Comparison of ENCODE assay signal across 23 cellular contexts in the genomic region with DNA sequence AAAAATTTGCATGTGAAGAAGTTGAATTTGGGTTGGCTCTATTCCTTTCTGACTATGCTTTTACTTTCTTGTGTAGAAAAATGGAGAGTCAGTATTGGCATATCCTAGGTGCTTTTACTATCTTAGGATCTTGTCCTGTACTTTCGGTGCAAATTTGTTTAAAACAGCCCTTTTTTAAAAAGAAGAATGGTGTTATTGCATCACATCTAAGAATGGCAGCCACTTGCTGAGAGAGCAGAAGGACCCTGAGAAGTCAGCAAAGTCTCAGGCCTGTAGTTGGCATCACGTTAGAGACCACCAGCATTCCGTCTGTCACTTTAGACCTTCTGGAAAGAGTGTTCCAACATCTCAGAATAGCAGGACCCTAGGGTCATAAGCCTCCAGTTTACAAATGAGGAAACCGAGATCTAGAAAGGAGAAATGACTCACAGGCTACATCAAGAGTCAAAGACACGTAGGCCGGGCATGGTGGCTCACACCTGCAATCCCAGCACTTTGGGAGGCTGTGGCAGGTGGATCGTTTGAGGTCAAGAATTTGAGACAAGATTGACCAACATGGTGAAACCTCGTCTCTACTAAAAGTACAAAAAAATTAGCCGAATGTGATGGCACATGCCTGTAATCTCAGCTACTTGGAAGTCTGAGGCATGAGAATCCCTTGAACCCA. TPM values are rescaled to one million over a fixed set of nuclear protein-coding genes. Genes with fewer than 3 reads are reported as not detected.
DNase-seq lines count a peak whose midpoint lies in the region; ATAC-seq, FAIRE-seq and TF ChIP-seq lines count a peak whose summit lies in the region.
"Had no signal": no experiment of that assay in that cellular context is flagged by ENCODE, and none has a peak within 500 bp of the region (broad histone marks: within the 10 kb centered on the region; RNA-seq: fewer than 3 reads in every experiment).

No MANE protein-coding gene starts in this region.

- H3K4me1 ChIP-seq in Caco-2 = peaks cover 42% of the 10 kb centered on the region
- H3K4me1 ChIP-seq in H1 (replicated peaks in 1 of 4; ENCODE audit: control insufficient read depth in 3 of 4, insufficient read depth in 4 of 4, low read length in 3 of 4) = peaks cover 8 to 22% (median 17%) of the 10 kb centered on the region in 4 experiments; a peak in 4 of 7 replicates
- H3K4me1 ChIP-seq in neural progenitor cell = peaks cover 35% of the 10 kb centered on the region
- H3K4me1 ChIP-seq in kidney (ENCODE audit: control insufficient read depth in 1 of 2, insufficient read depth in 1 of 2, low read depth in 1 of 2, low read length in 2 of 2) = peaks cover 9 to 23% of the 10 kb centered on the region in 2 donors
- H3K4me1 ChIP-seq in testis = peaks cover 14% of the 10 kb centered on the region
- H3K4me1 ChIP-seq: HAP-1 had no signal

- H2BK5ac ChIP-seq in H1 (ENCODE audit: low read depth, low read length) = no peak overlapping the region; the same call in 1 of the 2 replicates

- H2BK12ac ChIP-seq in H1 (ENCODE audit: low read depth, low read length) = no peak overlapping the region

- H3K36me3 ChIP-seq in Caco-2 (ENCODE audit: control insufficient read depth, insufficient read depth, low read length) (peaks cover 3% of the 10 kb centered on the region), H1 (ENCODE audit: control insufficient read depth in 2 of 4, insufficient read depth in 4 of 4, low read length in 3 of 4) (peaks cover 0 to 9% (median 2%) of the 10 kb centered on the region in 4 experiments; a peak in 2 of 8 replicates), neural progenitor cell (no peaks in the 10 kb centered on the region), kidney (ENCODE audit: control insufficient read depth in 1 of 2, insufficient read depth in 2 of 2, low read length in 2 of 2) (no peaks in the 10 kb centered on the region), testis (ENCODE audit: low read depth, missing control alignments) (no peaks in the 10 kb centered on the region)
- H3K36me3 ChIP-seq: HAP-1 had no signal

- CTCF ChIA-PET in Caco-2 (lab: Charles Lee) = no interaction called here
- CTCF ChIA-PET in H1 (lab: Charles Lee; ENCODE audit: partially characterized antibody) = interaction anchor here (0.8 kb wide), 1 partner anchor 293 kb away, joined by 3 read pairs; no protein-coding TSS in a partner anchor

- H3K4me3 ChIP-seq in Caco-2 (ENCODE audit: low read depth, low read length) = no peak overlapping the region
- H3K4me3 ChIP-seq in H1 (ENCODE audit: extremely low read depth in 1 of 4, insufficient read depth in 2 of 4, low read depth in 3 of 4, low read length in 4 of 4) = no peak overlapping the region
- no peak overlapping the region for H3K4me3 ChIP-seq in neural progenitor cell
- H3K4me3 ChIP-seq in kidney (ENCODE audit: low read length in 2 of 2) = no peak overlapping the region
- no peak overlapping the region for H3K4me3 ChIP-seq in testis
- H3K4me3 ChIP-seq: HAP-1, SJSA1 had no signal

- no peak for DNase-seq in Caco-2
- no peak for DNase-seq in H1 (ENCODE audit: low read depth in 1 of 2, low spot score in 2 of 2)
- no peak for DNase-seq in neural progenitor cell (ENCODE audit: low spot score)
- no peak for DNase-seq in natural killer cell
- DNase-seq in kidney = no peak
- DNase-seq in testis = no peak
- DNase-seq in NCI-H82 treated with DMSO at 0.1 percent for 48 hours (lab: John Stamatoyannopoulos, UW; ENCODE audit: unreplicated experiment) = no peak
- DNase-seq: AML-193, EL, GF-D8, MV-4-11, NCI-H1105 treated with DMSO at 0.1 percent for 48 hours, NCI-H1694, NCI-H2081 treated with DMSO at 0.1 percent for 48 hours, NCI-H2171 treated with DMSO at 0.1 percent for 48 hours, NCI-H524 treated with DMSO at 0.1 percent for 48 hours, NCI-H82 had no signal

- H3K27ac ChIP-seq in H1 (ENCODE audit: low read depth, low read length) (no peak overlapping the region), neural progenitor cell (no peak overlapping the region), kidney (ENCODE audit: low read depth in 2 of 2, low read length in 2 of 2) (no peak overlapping the region), testis (no peak overlapping the region)
- H3K27ac ChIP-seq: C4-2B, KMS-11, SJSA1 had no signal

- H3K9ac ChIP-seq in H1 (replicated peaks in 1 of 4; ENCODE audit: extremely low read depth in 1 of 4, low read depth in 3 of 4, low read length in 3 of 4) (no peak overlapping the region), neural progenitor cell (no peak overlapping the region), kidney (ENCODE audit: low read length in 2 of 2) (no peak overlapping the region)
- H3K9ac ChIP-seq: KMS-11 had no signal

- no peak overlapping the region for H2BK15ac ChIP-seq in H1 (ENCODE audit: low read length)

- no peak for TF ChIP-seq POLR2A in H1 (IDR thresholded peaks at IDR 0.05; ENCODE audit: control extremely low read depth in 1 of 2, low read depth in 2 of 2, low read length in 2 of 2)
- TF ChIP-seq POLR2A in testis (IDR thresholded peaks at IDR 0.05) = no peak

- no peak overlapping the region for H3K4ac ChIP-seq in H1 (replicated peaks; ENCODE audit: insufficient read length, low read depth, low read length)

- H3K4me1 Mint-ChIP-seq in Caco-2 (ENCODE audit: low read depth, unreplicated experiment) (peaks cover 61% of the 10 kb centered on the region), neural progenitor cell (peaks cover 51% of the 10 kb centered on the region), natural killer cell (no peaks in the 10 kb centered on the region)

- H3K79me2 ChIP-seq in H1 (ENCODE audit: control insufficient read depth in 1 of 2, insufficient read depth in 2 of 2, low read length in 2 of 2) = peaks cover 7 to 97% of the 10 kb centered on the region in 2 experiments; a peak in 3 of 4 replicates
- no peaks in the 10 kb centered on the region for H3K79me2 ChIP-seq in neural progenitor cell (ENCODE audit: low read depth)

- H3K23me2 ChIP-seq in H1 (ENCODE audit: low read depth, low read length) = no peaks in the 10 kb centered on the region

- H3K23ac ChIP-seq in H1 (ENCODE audit: insufficient read length) = no peak overlapping the region

- H3K9me3 ChIP-seq in Caco-2 (no peaks in the 10 kb centered on the region), H1 (ENCODE audit: insufficient read depth in 2 of 2, low read depth in 1 of 2, low read length in 1 of 2) (no peaks in the 10 kb centered on the region), neural progenitor cell (ENCODE audit: low read depth) (no peaks in the 10 kb centered on the region), kidney (ENCODE audit: control insufficient read depth in 1 of 2, low read length in 2 of 2) (no peaks in the 10 kb centered on the region), testis (no peaks in the 10 kb centered on the region)
- H3K9me3 ChIP-seq: HAP-1, SJSA1 had no signal

- no peak for TF ChIP-seq CTCF in Caco-2 (IDR thresholded peaks at IDR 0.05; ENCODE audit: insufficient read depth in 1 of 2, low read depth in 1 of 2, low read length in 1 of 2, severe bottlenecking in 1 of 2, unreplicated experiment in 1 of 2)
- no peak for TF ChIP-seq CTCF in H1 (IDR thresholded peaks at IDR 0.05; ENCODE audit: control extremely low read depth in 1 of 3, insufficient read depth in 1 of 3, low read depth in 1 of 3, low read length in 3 of 3)
- TF ChIP-seq CTCF in neural progenitor cell (IDR thresholded peaks at IDR 0.05) = no peak
- TF ChIP-seq CTCF in natural killer cell (IDR thresholded peaks at IDR 0.05) = no peak
- TF ChIP-seq CTCF in kidney (IDR thresholded peaks at IDR 0.05; ENCODE audit: borderline replicate concordance, extremely low read depth, insufficient read depth) = no peak
- TF ChIP-seq CTCF in testis (IDR thresholded peaks at IDR 0.05) = no peak

- no peak overlapping the region for H3K18ac ChIP-seq in H1 (ENCODE audit: extremely low read depth, low read length)

- H4K91ac ChIP-seq in H1 (replicated peaks; ENCODE audit: insufficient read length, low read length) = no peak overlapping the region

- H3K27me3 ChIP-seq in Caco-2 (replicated peaks; ENCODE audit: control insufficient read depth, insufficient read depth, low read length) = no peaks in the 10 kb centered on the region
- H3K27me3 ChIP-seq in H1 (replicated peaks in 1 of 4; ENCODE audit: control insufficient read depth in 3 of 4, extremely low read depth in 1 of 4, insufficient read depth in 3 of 4, low read length in 3 of 4) = no peaks in the 10 kb centered on the region
- no peaks in the 10 kb centered on the region for H3K27me3 ChIP-seq in neural progenitor cell
- H3K27me3 ChIP-seq in testis = no peaks in the 10 kb centered on the region
- H3K27me3 ChIP-seq: SJSA1 had no signal

- 88% methylated on average over 9 of the region's 9 CpGs; no CpG with 5 or more reads in 1 of the 2 experiments for WGBS in H1 (ENCODE audit: extremely low coverage in 1 of 2, insufficient coverage in 1 of 2, insufficient read length in 1 of 2, insufficient replicate concordance in 2 of 2, low coverage in 1 of 2, low lambda C conversion rate in 2 of 2, missing lambda C conversion rate in 1 of 2), 2 experiments
- 87 to 91% methylated on average over 9 of the region's 9 CpGs for WGBS in testis, 2 donors

- H4K20me1 ChIP-seq in H1 (replicated peaks in 1 of 2; ENCODE audit: control insufficient read depth in 1 of 2, insufficient read depth in 2 of 2, low read length in 2 of 2) (no peaks in the 10 kb centered on the region), neural progenitor cell (ENCODE audit: low read depth) (no peaks in the 10 kb centered on the region)

- H2BK120ac ChIP-seq in H1 (replicated peaks; ENCODE audit: low read depth, low read length) = no peak overlapping the region

- POLR2A ChIA-PET in Caco-2 (lab: Charles Lee) (no interaction called here), H1 (lab: Charles Lee; ENCODE audit: partially characterized antibody) (interaction anchor here (0.7 to 2.2 kb wide), 5 partner anchors 10 to 43 kb away, joined by 3 to 8 read pairs (median 5); no protein-coding TSS in a partner anchor)

- H3K56ac ChIP-seq in H1 (replicated peaks; ENCODE audit: insufficient read length, low read depth, low read length) = no peak overlapping the region

- ATAC-seq in HG02885 (IDR thresholded peaks at IDR 0.05; ENCODE audit: poor library complexity, unreplicated experiment) = peak; percentile 48
- ATAC-seq in natural killer cell = no peak
- ATAC-seq: Right ventricle myocardium inferior had no signal

- FAIRE-seq in H1 (lab: Jason Lieb, UNC) (no peak), kidney (lab: Jason Lieb, UNC) (no peak)

- H3K9me3 Mint-ChIP-seq in Caco-2 (ENCODE audit: unreplicated experiment) = no peaks in the 10 kb centered on the region
- H3K9me3 Mint-ChIP-seq in neural progenitor cell = peaks cover 14% of the 10 kb centered on the region
- no peaks in the 10 kb centered on the region for H3K9me3 Mint-ChIP-seq in natural killer cell

- H3F3A ChIP-seq in neural progenitor cell (ENCODE audit: low read depth) = peaks cover 21% of the 10 kb centered on the region

- peak overlapping the region; percentile 87 for H3K27ac Mint-ChIP-seq in Caco-2 (ENCODE audit: unreplicated experiment)
- peak overlapping the region; percentile 51 for H3K27ac Mint-ChIP-seq in neural progenitor cell
- H3K27ac Mint-ChIP-seq in natural killer cell = no peak overlapping the region

- no peak overlapping the region for H4K8ac ChIP-seq in H1 (ENCODE audit: extremely low read depth, insufficient read depth, low read length)

- no peak overlapping the region for H2BK20ac ChIP-seq in H1 (ENCODE audit: low read length)

- TF ChIP-seq EP300 in H1 (IDR thresholded peaks at IDR 0.05; ENCODE audit: borderline replicate concordance in 1 of 2, low read depth in 2 of 2, low read length in 2 of 2) = no peak

- intact Hi-C loops in Caco-2 (cut with micrococcal nuclease; ENCODE audit: unreplicated experiment) (no loop called here), natural killer cell (cut with micrococcal nuclease) (no loop called here), kidney (cut with DNase I) (no loop called here), testis (cut with DNase I; ENCODE audit: low total_unique reads) (no loop called here)

- no peak overlapping the region for H2AK5ac ChIP-seq in H1 (ENCODE audit: low read depth, low read length)

- no peak overlapping the region for H2AFZ ChIP-seq in H1 (ENCODE audit: low read length)
- H2AFZ ChIP-seq in neural progenitor cell (replicated peaks) = no peak overlapping the region

- no peaks in the 10 kb centered on the region for H3K27me3 Mint-ChIP-seq in Caco-2 (ENCODE audit: insufficient read depth, unreplicated experiment)
- H3K27me3 Mint-ChIP-seq in neural progenitor cell (ENCODE audit: insufficient read depth, low read depth) = no peaks in the 10 kb centered on the region
- H3K27me3 Mint-ChIP-seq in natural killer cell (ENCODE audit: low read depth in 2 of 2) = no peaks in the 10 kb centered on the region

- no peak overlapping the region for H3K4me3 Mint-ChIP-seq in Caco-2 (ENCODE audit: unreplicated experiment)
- no peak overlapping the region for H3K4me3 Mint-ChIP-seq in neural progenitor cell
- H3K4me3 Mint-ChIP-seq in natural killer cell = no peak overlapping the region

- no peak overlapping the region for H3K14ac ChIP-seq in H1 (ENCODE audit: insufficient read length)

- H3K79me1 ChIP-seq in H1 (ENCODE audit: low read depth, low read length) = peaks cover 3% of the 10 kb centered on the region; the same call in 1 of the 2 replicates

- H4K5ac ChIP-seq in H1 (ENCODE audit: insufficient read length, low read depth, low read length) = no peak overlapping the region

- H3K36me3 Mint-ChIP-seq in Caco-2 (ENCODE audit: insufficient read depth, unreplicated experiment) = peaks cover 80% of the 10 kb centered on the region
- peaks cover 22% of the 10 kb centered on the region for H3K36me3 Mint-ChIP-seq in neural progenitor cell
- H3K36me3 Mint-ChIP-seq in natural killer cell = no peaks in the 10 kb centered on the region

- H3K4me2 ChIP-seq in H1 (ENCODE audit: insufficient read depth in 1 of 2, low read depth in 2 of 2, low read length in 2 of 2) = no peak overlapping the region
- no peak overlapping the region for H3K4me2 ChIP-seq in neural progenitor cell
- H3K4me2 ChIP-seq: KMS-11 had no signal

- BruUV-seq in Caco-2 (replicated peaks; lab: Mats Ljungman, UMichigan) = no TSS peak

- no peak for TF ChIP-seq RAD21 in H1 (IDR thresholded peaks at IDR 0.05 in 1 of 2, conservative IDR thresholded peaks at IDR 0.05 in 1 of 2; ENCODE audit: low read depth in 2 of 2, low read length in 2 of 2)

RNA-seq across cellular contexts. Expression of a gene that starts 42.5 kb away (rescaled TPM):
- total RNA-seq in Caco-2 (2022) = 189 and 196 TPM in 2 replicates
- total RNA-seq in H1 (2021; fragmentation: NEBNext Ultra II Directional; extraction: Animal tissue kit (Norgen Biotek cat#: 25700)) = 177 and 189 TPM in 2 replicates
- 55.3 and 67.3 TPM in 2 replicates for polyA plus RNA-seq in H1 (2011; rRNA removed)
- 93.6 TPM for polyA plus RNA-seq in H1 (2011; cell fraction: cytosol; rRNA removed)
- 196 TPM for polyA plus RNA-seq in H1 (2011; cell fraction: nucleus; rRNA removed)
- 106 to 126 TPM (median 119 TPM) in 4 replicates for polyA plus RNA-seq in H1 (2012, experiment 1 of 2)
- polyA plus RNA-seq in H1 (2012, experiment 2 of 2) = 30.9 TPM
- 376 TPM for polyA plus RNA-seq in H1 (2013, experiment 1 of 2)
- 381 TPM for polyA plus RNA-seq in H1 (2013, experiment 2 of 2)
- 116 and 136 TPM in 2 replicates for polyA minus RNA-seq in H1 (2011; rRNA and poly(A)+ RNA removed)
- polyA minus RNA-seq in H1 (2011; cell fraction: cytosol; rRNA and poly(A)+ RNA removed) = 78.2 TPM
- 202 TPM for polyA minus RNA-seq in H1 (2011; cell fraction: nucleus; rRNA and poly(A)+ RNA removed)
- 18.5 and 29.1 TPM in 2 replicates for total RNA-seq in neural progenitor cell (ENCODE audit: low replicate concordance)
- total RNA-seq in natural killer cell = 10 to 100 TPM in 1 of 3 donors, 1 to 10 TPM in 2; 3.8 to 10.9 (median 4.4) TPM
- total RNA-seq in kidney = 166 TPM
- polyA plus RNA-seq in kidney (ENCODE audit: insufficient read depth, low read depth, low replicate concordance) = 86.1 TPM
- 10 to 100 TPM; 49.7 to 52.9 TPM for total RNA-seq in testis
- 67.6 TPM for polyA plus RNA-seq in testis (ENCODE audit: insufficient read depth, low read depth, low replicate concordance)

Comparison
In these comparisons a context has a peak if more than half of its experiments do, and no peak if none do; other contexts are left out.
1. H3K27ac Mint-ChIP-seq: peak in Caco-2 (single experiment) and neural progenitor cell (single experiment); none in natural killer cell (0 of 2).